ENCODE assay signal across 8 cellular contexts in the genomic region with DNA sequence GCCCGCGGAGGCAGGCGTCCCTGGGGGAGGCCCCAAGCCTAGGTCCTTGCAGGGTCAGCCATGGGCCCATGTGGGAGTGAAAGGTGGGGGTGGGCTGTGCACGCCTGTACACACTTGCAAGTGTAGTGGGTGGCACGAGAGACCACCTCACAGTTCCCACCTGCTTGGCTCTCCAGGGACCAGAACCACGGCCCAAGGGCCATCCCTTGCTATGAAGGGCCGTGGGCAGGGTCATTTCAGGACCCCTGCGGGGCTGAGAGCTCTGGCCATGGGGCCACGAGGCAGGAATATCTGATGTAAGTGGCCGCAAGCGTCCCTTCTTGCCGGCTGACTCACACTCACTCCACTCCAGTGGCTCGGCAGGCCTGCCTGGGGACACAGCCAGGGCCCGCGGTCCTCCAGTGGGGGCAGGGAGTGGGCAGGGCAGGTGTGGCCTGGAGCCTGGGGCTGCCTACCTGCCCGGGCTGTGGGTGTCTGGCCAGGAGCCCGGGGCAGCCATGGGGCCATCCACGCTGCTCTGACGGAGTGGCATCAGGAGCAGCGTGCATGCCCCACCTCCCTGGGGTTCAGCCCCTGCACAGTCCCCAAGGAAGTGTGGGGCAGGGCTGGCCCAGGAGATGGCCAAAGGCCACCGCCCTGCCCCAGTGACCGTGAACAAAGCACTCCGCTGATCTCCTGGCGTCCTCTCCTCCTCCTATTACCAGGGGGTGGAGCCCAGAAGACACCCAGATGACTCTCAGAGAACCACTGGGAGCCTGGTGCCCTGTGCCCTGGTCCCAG. TPM values are rescaled to one million over a fixed set of nuclear protein-coding genes. Genes with fewer than 3 reads are reported as not detected.
DNase-seq lines count a peak whose midpoint lies in the region; ATAC-seq, FAIRE-seq and TF ChIP-seq lines count a peak whose summit lies in the region.

No MANE protein-coding gene starts in this region.

- no peaks in the 10 kb centered on the region for H3K27me3 Mint-ChIP-seq in activated CD4-positive, alpha-beta T cell treated with anti-CD3 and anti-CD28 coated beads for 36 hours

- H3K36me3 Mint-ChIP-seq in activated CD4-positive, alpha-beta T cell treated with anti-CD3 and anti-CD28 coated beads for 36 hours (ENCODE audit: low read depth), result no peaks in the 10 kb centered on the region

- H4K8ac ChIP-seq in mesendoderm (ENCODE audit: low read depth, low read length), result no peak overlapping the region

- H3K27ac ChIP-seq in dorsolateral prefrontal cortex (peak overlapping the region; percentile 86 to 100 (median 100)), mesendoderm (ENCODE audit: low read depth, low read length) (peak overlapping the region; percentile 52), upper lobe of right lung (peak overlapping the region; percentile 99)

- TF ChIP-seq CTCF in dorsolateral prefrontal cortex (IDR thresholded peaks at IDR 0.05 in 54 of 56, conservative IDR thresholded peaks at IDR 0.05 in 2 of 56; ENCODE audit: low read depth in 1 of 56, partially characterized antibody in 56 of 56) (no peak), upper lobe of right lung (IDR thresholded peaks at IDR 0.05) (no peak)

- no peaks in the 10 kb centered on the region for H3K9me3 ChIP-seq in upper lobe of right lung

- DNase-seq in activated CD4-positive, alpha-beta T cell treated with anti-CD3 and anti-CD28 coated beads for 36 hours, result no peak
- DNase-seq in activated CD4-positive, alpha-beta T cell treated with anti-CD3 and anti-CD28 coated beads for 4 hours, result no peak
- peak; percentile 94 for DNase-seq in RCC 7860 (ENCODE audit: low spot score)
- DNase-seq in dorsolateral prefrontal cortex, result peak in 5 of 10 donors; percentile 56 to 62 (median 61)
- DNase-seq in mesendoderm, result peak; percentile 83
- DNase-seq in upper lobe of right lung, result peak; percentile 95
- DNase-seq in HTR-8/SVneo (ENCODE audit: insufficient read length, low spot score), result no peak
- no peak for DNase-seq in GM19239 (ENCODE audit: insufficient read length, low spot score)

- H3K4me1 ChIP-seq in mesendoderm (ENCODE audit: control insufficient read depth, low read depth, low read length), result peaks cover 5% of the 10 kb centered on the region
- peaks cover 70% of the 10 kb centered on the region for H3K4me1 ChIP-seq in upper lobe of right lung

- no peak overlapping the region for H2AK5ac ChIP-seq in mesendoderm (ENCODE audit: low read length)

- no peaks in the 10 kb centered on the region for H3K79me2 ChIP-seq in mesendoderm (ENCODE audit: control insufficient read depth, insufficient read depth, low read length)

- H3K18ac ChIP-seq in mesendoderm (ENCODE audit: low read length), result peak overlapping the region; percentile 8

- H3K56ac ChIP-seq in mesendoderm (ENCODE audit: low read length), result peak overlapping the region; percentile 54

- H3K79me1 ChIP-seq in mesendoderm (ENCODE audit: low read length), result no peaks in the 10 kb centered on the region

- no peak overlapping the region for H2BK15ac ChIP-seq in mesendoderm (replicated peaks; ENCODE audit: low read depth)

- peak overlapping the region; percentile 98 for H3K27ac Mint-ChIP-seq in activated CD4-positive, alpha-beta T cell treated with anti-CD3 and anti-CD28 coated beads for 36 hours

- H3K23ac ChIP-seq in mesendoderm (ENCODE audit: low read length), result no peak overlapping the region

- no peak for ATAC-seq in activated CD4-positive, alpha-beta T cell treated with anti-CD3 and anti-CD28 coated beads for 36 hours
- ATAC-seq in upper lobe of right lung, result peak; percentile 73

- H3K4me1 Mint-ChIP-seq in activated CD4-positive, alpha-beta T cell treated with anti-CD3 and anti-CD28 coated beads for 36 hours, result peaks cover 54% of the 10 kb centered on the region

- POLR2A ChIA-PET in activated CD4-positive, alpha-beta T cell treated with anti-CD3 and anti-CD28 coated beads for 36 hours (lab: Charles Lee), result interaction anchor here (1.2 kb wide), 1 partner anchor 34 kb away, joined by 3 read pairs; no protein-coding TSS in a partner anchor

- FAIRE-seq in RCC 7860 (lab: Jason Lieb, UNC), result peak; percentile 80
- FAIRE-seq in HTR-8/SVneo (lab: Jason Lieb, UNC), result no peak
- FAIRE-seq in GM19239 (lab: Jason Lieb, UNC), result no peak

- peak overlapping the region; percentile 3 for H2BK120ac ChIP-seq in mesendoderm (ENCODE audit: low read depth, low read length)

- intact Hi-C loops in activated CD4-positive, alpha-beta T cell treated with anti-CD3 and anti-CD28 coated beads for 36 hours (cut with DNase I, micrococcal nuclease), result loop anchor here (1.0 to 5.0 kb wide), 3 partner anchors 8 to 197 kb away; a partner anchor contains a TSS
- intact Hi-C loops in dorsolateral prefrontal cortex (cut with DNase I) (no loop called here), upper lobe of right lung (cut with DNase I) (no loop called here)

- CTCF ChIA-PET in activated CD4-positive, alpha-beta T cell treated with anti-CD3 and anti-CD28 coated beads for 36 hours (lab: Charles Lee), result interaction anchor here (0.5 to 0.9 kb wide), 3 partner anchors 16 to 72 kb away, joined by 3 to 4 read pairs (median 3); no protein-coding TSS in a partner anchor

- H2BK5ac ChIP-seq in mesendoderm (ENCODE audit: low read length), result no peak overlapping the region

- H3K4me3 ChIP-seq in dorsolateral prefrontal cortex, result peak overlapping the region in 43 of 59 donors; percentile 1 to 94 (median 81)
- no peak overlapping the region for H3K4me3 ChIP-seq in mesendoderm (ENCODE audit: low read length)
- peak overlapping the region; percentile 64 for H3K4me3 ChIP-seq in upper lobe of right lung

- no peak overlapping the region for H3K4me2 ChIP-seq in mesendoderm (ENCODE audit: low read length)

- no CpG with 5 or more reads among the region's 24 CpGs for WGBS in mesendoderm (ENCODE audit: extremely low coverage, insufficient coverage, low lambda C conversion rate)

- peak overlapping the region; percentile 91 for H3K4me3 Mint-ChIP-seq in activated CD4-positive, alpha-beta T cell treated with anti-CD3 and anti-CD28 coated beads for 36 hours

- H3K4ac ChIP-seq in mesendoderm (ENCODE audit: low read depth, low read length), result peak overlapping the region; percentile 61

- H3K27me3 ChIP-seq in dorsolateral prefrontal cortex (no peaks in the 10 kb centered on the region), mesendoderm (ENCODE audit: insufficient read depth, low read length, poor library complexity) (no peaks in the 10 kb centered on the region), upper lobe of right lung (no peaks in the 10 kb centered on the region)

- H3K36me3 ChIP-seq in mesendoderm (ENCODE audit: control insufficient read depth, insufficient read depth, low read length) (no peaks in the 10 kb centered on the region), upper lobe of right lung (no peaks in the 10 kb centered on the region)

- peak overlapping the region; percentile 1 for H3K9ac ChIP-seq in mesendoderm (ENCODE audit: low read length)

- H3K9me3 Mint-ChIP-seq in activated CD4-positive, alpha-beta T cell treated with anti-CD3 and anti-CD28 coated beads for 36 hours (ENCODE audit: low read depth), result no peaks in the 10 kb centered on the region

- no peak overlapping the region for H4K5ac ChIP-seq in mesendoderm (ENCODE audit: low read length)

RNA-seq across cellular contexts. Expression of a gene that starts 8.6 kb away (rescaled TPM):
- 100 to 1,000 TPM; 139 to 155 TPM for total RNA-seq in activated CD4-positive, alpha-beta T cell treated with anti-CD3 and anti-CD28 coated beads for 36 hours
- total RNA-seq in dorsolateral prefrontal cortex (100 to 1,000 TPM in 32 of 120 experiments, 10 to 100 TPM in 88; 40.9 to 364 (median 77.4) TPM), upper lobe of right lung (314 TPM)
- 98.2 TPM for polyA plus RNA-seq in mesendoderm (2013, experiment 1 of 2)
- 97.3 TPM for polyA plus RNA-seq in mesendoderm (2013, experiment 2 of 2)

RNA-seq across cellular contexts. Expression of a gene that starts 36.5 kb away (rescaled TPM):
- total RNA-seq in activated CD4-positive, alpha-beta T cell treated with anti-CD3 and anti-CD28 coated beads for 36 hours, result 100 to 1,000 TPM; 148 to 156 TPM
- total RNA-seq in dorsolateral prefrontal cortex (10 to 100 TPM; 15.7 to 49.6 (median 26.9) TPM), upper lobe of right lung (58.8 TPM)
- polyA plus RNA-seq in mesendoderm (2013, experiment 1 of 2), result 5.7 TPM
- 6.3 TPM for polyA plus RNA-seq in mesendoderm (2013, experiment 2 of 2)

RNA-seq across cellular contexts. Expression of a gene that starts 37.1 kb away (rescaled TPM):
- 10 to 100 TPM; 15.2 to 16.6 TPM for total RNA-seq in activated CD4-positive, alpha-beta T cell treated with anti-CD3 and anti-CD28 coated beads for 36 hours
- 10 to 100 TPM in 119 of 120 experiments, 1 to 10 TPM in 1; 8.6 to 54.6 (median 25.5) TPM for total RNA-seq in dorsolateral prefrontal cortex
- polyA plus RNA-seq in mesendoderm (2013, experiment 1 of 2), result 0.48 TPM
- polyA plus RNA-seq in mesendoderm (2013, experiment 2 of 2), result 0.36 TPM
- 6.8 TPM for total RNA-seq in upper lobe of right lung

RNA-seq across cellular contexts. Expression of a gene that starts 44.1 kb away (rescaled TPM):
- 10 to 100 TPM; 46.7 to 61.8 TPM for total RNA-seq in activated CD4-positive, alpha-beta T cell treated with anti-CD3 and anti-CD28 coated beads for 36 hours
- total RNA-seq in dorsolateral prefrontal cortex, result 100 to 1,000 TPM in 118 of 120 experiments, 10 to 100 TPM in 2; 79.8 to 247 (median 161) TPM
- 46.2 TPM for polyA plus RNA-seq in mesendoderm (2013, experiment 1 of 2)
- polyA plus RNA-seq in mesendoderm (2013, experiment 2 of 2), result 41.1 TPM
- 56.5 TPM for total RNA-seq in upper lobe of right lung

Comparison
In these comparisons a context has a peak if more than half of its experiments do, and no peak if none do; other contexts are left out.
1. DNase-seq: peak in RCC 7860 (single experiment), mesendoderm (single experiment) and upper lobe of right lung (single experiment); none in activated CD4-positive, alpha-beta T cell treated with anti-CD3 and anti-CD28 coated beads for 36 hours (single experiment), activated CD4-positive, alpha-beta T cell treated with anti-CD3 and anti-CD28 coated beads for 4 hours (0 of 2), HTR-8/SVneo (single experiment) and GM19239 (single experiment).
2. intact Hi-C loops: an anchor here in activated CD4-positive, alpha-beta T cell treated with anti-CD3 and anti-CD28 coated beads for 36 hours (1.0 to 5.0 kb wide); none called in dorsolateral prefrontal cortex and upper lobe of right lung.
3. Peak in every context shown above with its lines, with median percentiles within 50 percentile points of each other: H3K27ac ChIP-seq.